ENCODE assay signal across 1 cellular context in the genomic region with DNA sequence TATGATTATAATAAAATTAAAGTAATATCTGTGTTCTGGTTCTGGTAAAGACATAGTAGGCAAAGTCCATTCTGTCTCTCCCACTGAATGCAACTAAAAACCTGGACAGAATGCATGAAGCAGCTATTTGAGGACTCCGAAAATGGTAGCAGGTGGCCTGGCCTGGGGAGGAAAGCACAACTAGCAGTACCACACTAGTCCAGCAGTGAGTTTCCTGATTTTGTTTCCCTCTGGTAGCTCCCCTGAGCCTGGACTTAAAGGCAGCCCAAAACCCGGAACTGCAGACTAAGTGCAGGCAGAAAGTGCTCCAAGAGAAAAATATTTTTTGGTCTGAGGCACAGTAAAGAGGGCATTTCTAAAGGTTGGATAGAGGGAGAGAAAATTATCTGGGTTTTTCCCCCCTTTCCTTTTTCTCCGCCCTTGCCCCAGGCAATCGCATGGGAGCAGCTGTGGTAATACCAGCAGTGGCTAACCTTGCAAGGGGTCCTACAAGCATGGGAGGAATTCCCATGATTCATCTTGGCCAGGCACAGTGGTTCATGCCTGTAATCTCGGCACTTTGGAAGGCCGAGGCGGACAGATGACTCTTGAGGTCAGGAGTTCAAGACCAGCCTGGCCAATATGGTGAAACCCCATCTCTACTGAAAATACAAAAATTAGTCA.
TF ChIP-seq lines count a peak whose summit lies in the region.

No MANE protein-coding gene starts in this region.

TF ChIP-seq in IMR-90, 13 proteins besides CTCF, POLR2A, EP300 and RAD21 (continued from another document):
- TF ChIP-seq, protein P1, sequence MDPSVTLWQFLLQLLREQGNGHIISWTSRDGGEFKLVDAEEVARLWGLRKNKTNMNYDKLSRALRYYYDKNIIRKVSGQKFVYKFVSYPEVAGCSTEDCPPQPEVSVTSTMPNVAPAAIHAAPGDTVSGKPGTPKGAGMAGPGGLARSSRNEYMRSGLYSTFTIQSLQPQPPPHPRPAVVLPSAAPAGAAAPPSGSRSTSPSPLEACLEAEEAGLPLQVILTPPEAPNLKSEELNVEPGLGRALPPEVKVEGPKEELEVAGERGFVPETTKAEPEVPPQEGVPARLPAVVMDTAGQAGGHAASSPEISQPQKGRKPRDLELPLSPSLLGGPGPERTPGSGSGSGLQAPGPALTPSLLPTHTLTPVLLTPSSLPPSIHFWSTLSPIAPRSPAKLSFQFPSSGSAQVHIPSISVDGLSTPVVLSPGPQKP (IDR thresholded peaks at IDR 0.05; ENCODE audit: borderline replicate concordance, low read depth, low read length): no peak
- no peak for TF ChIP-seq NFE2L2 (IDR thresholded peaks at IDR 0.05; ENCODE audit: low read depth, low read length)
- no peak for TF ChIP-seq FOS (IDR thresholded peaks at IDR 0.05; ENCODE audit: low read depth, low read length)
- TF ChIP-seq RCOR1 (IDR thresholded peaks at IDR 0.05; ENCODE audit: insufficient replicate concordance, low read length): no peak
- TF ChIP-seq SMC3 (IDR thresholded peaks at IDR 0.05; ENCODE audit: low read depth, low read length): no peak
- TF ChIP-seq CEBPB (IDR thresholded peaks at IDR 0.05; ENCODE audit: low read depth, low read length): no peak
